Comparison of ENCODE assay signal across 22 cellular contexts in the genomic region with DNA sequence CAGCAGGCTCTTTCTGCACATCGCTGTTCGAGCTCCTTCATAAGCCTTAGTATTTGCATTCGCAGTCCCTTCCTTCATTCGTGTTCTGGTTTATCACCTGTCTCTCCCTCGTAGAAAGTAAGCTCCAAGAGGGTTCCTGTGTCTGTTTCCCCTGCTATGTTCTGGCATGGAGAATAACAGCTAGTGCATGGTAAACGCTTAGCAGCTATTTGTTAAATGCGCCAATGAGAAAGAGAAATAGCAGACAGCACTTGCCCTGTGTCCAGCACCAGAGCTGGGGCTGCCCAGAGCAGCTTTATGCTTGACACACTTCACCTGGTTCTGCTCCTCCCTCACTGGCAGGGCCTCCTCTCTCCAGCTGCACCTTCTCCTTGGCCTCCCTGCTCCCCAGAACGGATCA. TPM values are rescaled to one million over a fixed set of nuclear protein-coding genes. Genes with fewer than 3 reads are reported as not detected.
DNase-seq lines count a peak whose midpoint lies in the region; ATAC-seq and TF ChIP-seq lines count a peak whose summit lies in the region.
"Had no signal": no experiment of that assay in that cellular context is flagged by ENCODE, and none has a peak within 500 bp of the region (broad histone marks: within the 10 kb centered on the region; RNA-seq: fewer than 3 reads in every experiment).

No MANE protein-coding gene starts in this region.

- H3K9me3 Mint-ChIP-seq in activated naive CD4-positive, alpha-beta T cell treated with anti-CD3 and anti-CD28 coated beads, Interleukin-2, amount 50 U/mL, for 24 hours, result no peaks in the 10 kb centered on the region
- no peaks in the 10 kb centered on the region for H3K9me3 Mint-ChIP-seq in endothelial cell (ENCODE audit: unreplicated experiment)
- H3K9me3 Mint-ChIP-seq in stimulated activated memory B cell treated with anti-CD40 and anti-IgM and Interleukin-4, amounts not matched to agents 10 μg/mL and 1 μg/mL and 100 μg/mL, for 72 hours, result no peaks in the 10 kb centered on the region
- H3K9me3 Mint-ChIP-seq: H9 had no signal

- no peaks in the 10 kb centered on the region for H3K36me3 Mint-ChIP-seq in activated naive CD4-positive, alpha-beta T cell treated with anti-CD3 and anti-CD28 coated beads, Interleukin-2, amount 50 U/mL, for 24 hours
- H3K36me3 Mint-ChIP-seq in T-helper 17 cell (ENCODE audit: low read depth) (no peaks in the 10 kb centered on the region), endothelial cell (ENCODE audit: low read depth, unreplicated experiment) (peaks cover 5% of the 10 kb centered on the region)
- H3K36me3 Mint-ChIP-seq in stimulated activated memory B cell treated with anti-CD40 and anti-IgM and Interleukin-4, amounts not matched to agents 10 μg/mL and 1 μg/mL and 100 μg/mL, for 72 hours, result no peaks in the 10 kb centered on the region

- peak overlapping the region; percentile 33 for H3K27ac Mint-ChIP-seq in activated naive CD4-positive, alpha-beta T cell treated with anti-CD3 and anti-CD28 coated beads, Interleukin-2, amount 50 U/mL, for 24 hours
- H3K27ac Mint-ChIP-seq in T-helper 17 cell (peak overlapping the region; percentile 96), endothelial cell (ENCODE audit: unreplicated experiment) (no peak overlapping the region)
- H3K27ac Mint-ChIP-seq in stimulated activated memory B cell treated with anti-CD40 and anti-IgM and Interleukin-4, amounts not matched to agents 10 μg/mL and 1 μg/mL and 100 μg/mL, for 72 hours, result peak overlapping the region; percentile 66
- H3K27ac Mint-ChIP-seq: H9 had no signal

- H3K9me3 ChIP-seq in T-helper 17 cell (ENCODE audit: control insufficient read depth, low read length, poor library complexity, severe bottlenecking), result no peaks in the 10 kb centered on the region
- H3K9me3 ChIP-seq: testis, vagina had no signal

- intact Hi-C loops in head of caudate nucleus (cut with DNase I), result no loop called here

- H3K4me3 Mint-ChIP-seq in activated naive CD4-positive, alpha-beta T cell treated with anti-CD3 and anti-CD28 coated beads, Interleukin-2, amount 50 U/mL, for 24 hours, result no peak overlapping the region
- H3K4me3 Mint-ChIP-seq in T-helper 17 cell (peak overlapping the region; percentile 25), endothelial cell (ENCODE audit: unreplicated experiment) (peak overlapping the region; percentile 7)
- H3K4me3 Mint-ChIP-seq in stimulated activated memory B cell treated with anti-CD40 and anti-IgM and Interleukin-4, amounts not matched to agents 10 μg/mL and 1 μg/mL and 100 μg/mL, for 72 hours, result no peak overlapping the region
- H3K4me3 Mint-ChIP-seq: H9 had no signal

- peaks cover 38% of the 10 kb centered on the region for H3K4me1 Mint-ChIP-seq in activated naive CD4-positive, alpha-beta T cell treated with anti-CD3 and anti-CD28 coated beads, Interleukin-2, amount 50 U/mL, for 24 hours
- H3K4me1 Mint-ChIP-seq in T-helper 17 cell (peaks cover 32% of the 10 kb centered on the region), endothelial cell (ENCODE audit: unreplicated experiment) (peaks cover 30% of the 10 kb centered on the region)
- H3K4me1 Mint-ChIP-seq in stimulated activated memory B cell treated with anti-CD40 and anti-IgM and Interleukin-4, amounts not matched to agents 10 μg/mL and 1 μg/mL and 100 μg/mL, for 72 hours, result peaks cover 40% of the 10 kb centered on the region

- no peaks in the 10 kb centered on the region for H3K27me3 Mint-ChIP-seq in activated naive CD4-positive, alpha-beta T cell treated with anti-CD3 and anti-CD28 coated beads, Interleukin-2, amount 50 U/mL, for 24 hours
- H3K27me3 Mint-ChIP-seq in T-helper 17 cell (no peaks in the 10 kb centered on the region), endothelial cell (ENCODE audit: unreplicated experiment) (peaks cover 10% of the 10 kb centered on the region)
- no peaks in the 10 kb centered on the region for H3K27me3 Mint-ChIP-seq in stimulated activated memory B cell treated with anti-CD40 and anti-IgM and Interleukin-4, amounts not matched to agents 10 μg/mL and 1 μg/mL and 100 μg/mL, for 72 hours

- DNase-seq in activated naive CD4-positive, alpha-beta T cell treated with Interleukin-2 at 50 U/mL for 16 hours, result no peak
- no peak for DNase-seq in T-helper 17 cell
- no peak for DNase-seq in endothelial cell (ENCODE audit: low spot score)
- DNase-seq in NCI-H1092 treated with DMSO at 0.1 percent for 48 hours (lab: John Stamatoyannopoulos, UW), result no peak
- no peak for DNase-seq in head of caudate nucleus
- DNase-seq: activated CD4-positive, alpha-beta T cell treated with anti-CD3 and anti-CD28 coated beads for 48 hours; activated CD8-positive, alpha-beta memory T cell treated with anti-CD3 and anti-CD28 coated beads, Interleukin-2, amount 50 U/mL, for 48 hours; activated gamma-delta T cell; amniotic stem cell; H9; kidney glomerular epithelial cell; NCI-H1048; NCI-H187 treated with DMSO at 0.1 percent for 48 hours; retina; stimulated activated CD4-positive, alpha-beta T cell treated with anti-CD3 and anti-CD28 coated beads, Interleukin-2, amount 100 ng/mL, for 48 hours; stimulated activated naive CD4-positive, alpha-beta T cell; T-helper 2 cell; testis had no signal

- ATAC-seq in T-helper 17 cell (no peak), HG03108 (IDR thresholded peaks at IDR 0.05; ENCODE audit: unreplicated experiment) (no peak)
- no peak for ATAC-seq in stimulated activated memory B cell treated with anti-CD40 and anti-IgM and Interleukin-4, amounts not matched to agents 10 μg/mL and 1 μg/mL and 100 μg/mL, for 72 hours

- TF ChIP-seq CTCF in endothelial cell (IDR thresholded peaks at IDR 0.05; ENCODE audit: unreplicated experiment), result no peak

RNA-seq across cellular contexts. Expression of gene ZNF688, which starts 5.5 kb away (rescaled TPM):
- total RNA-seq in T-helper 17 cell (10 to 100 TPM; 11.4 to 14.0 TPM), endothelial cell (ENCODE audit: unreplicated experiment) (9.6 TPM)

RNA-seq across cellular contexts. Expression of gene ZNF764, which starts 7.8 kb away (rescaled TPM):
- total RNA-seq in T-helper 17 cell, result 10 to 100 TPM; 19.5 to 21.4 TPM
- 13.8 TPM for total RNA-seq in endothelial cell (ENCODE audit: unreplicated experiment)

RNA-seq across cellular contexts. Expression of gene ZNF785, which starts 19.5 kb away (rescaled TPM):
- 10 to 100 TPM in 1 of 2 donors, 1 to 10 TPM in 1; 8.5 to 11.7 TPM for total RNA-seq in T-helper 17 cell
- 33.5 TPM for total RNA-seq in endothelial cell (ENCODE audit: unreplicated experiment)

RNA-seq across cellular contexts. Expression of gene ZNF747, which starts 31.3 kb away (rescaled TPM):
- total RNA-seq in T-helper 17 cell, result 1 to 10 TPM; 7.6 TPM
- 9.7 TPM for total RNA-seq in endothelial cell (ENCODE audit: unreplicated experiment)

RNA-seq across cellular contexts. Expression of gene ZNF768, which starts 39.6 kb away (rescaled TPM):
- total RNA-seq in T-helper 17 cell (1 to 10 TPM; 5.1 to 5.3 TPM), endothelial cell (ENCODE audit: unreplicated experiment) (31.4 TPM)

Comparison
In these comparisons a context has a peak if more than half of its experiments do, and no peak if none do; other contexts are left out.
1. H3K4me3 Mint-ChIP-seq: peak in T-helper 17 cell (single experiment) and endothelial cell (single experiment); none in activated naive CD4-positive, alpha-beta T cell treated with anti-CD3 and anti-CD28 coated beads, Interleukin-2, amount 50 U/mL, for 24 hours (single experiment) and stimulated activated memory B cell treated with anti-CD40 and anti-IgM and Interleukin-4, amounts not matched to agents 10 μg/mL and 1 μg/mL and 100 μg/mL, for 72 hours (single experiment).